In genomic region chr7:4641667-4642467, GRCh38 we compare ENCODE assay signal across 8 cellular contexts. TPM values are rescaled to one million over a fixed set of nuclear protein-coding genes. Genes with fewer than 3 reads are reported as not detected.
DNase-seq lines count a peak whose midpoint lies in the region; ATAC-seq, FAIRE-seq and TF ChIP-seq lines count a peak whose summit lies in the region.

No MANE protein-coding gene starts in this region.

- H3K4me1 ChIP-seq in HAP-1 (peaks cover 9% of the 10 kb centered on the region; the same call in 1 of the 2 replicates), SJSA1 (replicated peaks) (peaks cover 15% of the 10 kb centered on the region), pancreas (no peaks in the 10 kb centered on the region), tibial artery (peaks cover 0 to 13% (median 7%) of the 10 kb centered on the region in 4 donors)

- H3K9me3 ChIP-seq in HAP-1, result 0 out of 2 replicates have a peak, but pooled peaks cover 2% of the 10 kb centered on the region
- H3K9me3 ChIP-seq in SJSA1 (replicated peaks), result peaks cover 14% of the 10 kb centered on the region; the same call in 1 of the 2 replicates
- H3K9me3 ChIP-seq in pancreas, result no peaks in the 10 kb centered on the region
- H3K9me3 ChIP-seq in tibial artery, result no peaks in the 10 kb centered on the region

- H3K9me3 Mint-ChIP-seq in activated naive CD4-positive, alpha-beta T cell treated with anti-CD3 and anti-CD28 coated beads, Interleukin-2, amount 10 ng/mL, durations not matched to agents 7 days and 5 days, result no peaks in the 10 kb centered on the region

- H3K36me3 Mint-ChIP-seq in activated naive CD4-positive, alpha-beta T cell treated with anti-CD3 and anti-CD28 coated beads, Interleukin-2, amount 10 ng/mL, durations not matched to agents 7 days and 5 days, result no peaks in the 10 kb centered on the region

- peak overlapping the region; percentile 92 for H3K27ac Mint-ChIP-seq in activated naive CD4-positive, alpha-beta T cell treated with anti-CD3 and anti-CD28 coated beads, Interleukin-2, amount 10 ng/mL, durations not matched to agents 7 days and 5 days

- FAIRE-seq in pancreas (lab: Jason Lieb, UNC), result no peak

- H3K27me3 ChIP-seq in HAP-1 (ENCODE audit: low read depth) (no peaks in the 10 kb centered on the region), SJSA1 (replicated peaks) (no peaks in the 10 kb centered on the region), pancreas (no peaks in the 10 kb centered on the region), tibial artery (no peaks in the 10 kb centered on the region)

- H3K36me3 ChIP-seq in HAP-1 (replicated peaks) (no peaks in the 10 kb centered on the region; the same call in 1 of the 2 replicates), SJSA1 (no peaks in the 10 kb centered on the region), pancreas (no peaks in the 10 kb centered on the region), tibial artery (no peaks in the 10 kb centered on the region)

- DNase-seq in GM04504 (ENCODE audit: low read depth) (peak; percentile 84), HAP-1 (ENCODE audit: low spot score in 2 of 2) (peak; percentile 88 to 95), M059J (ENCODE audit: low read depth) (peak; percentile 83), SJSA1 (ENCODE audit: low read depth in 1 of 2, low spot score in 2 of 2) (peak; percentile 93 to 98), glomerular visceral epithelial cell (ENCODE audit: extremely low spot score) (peak; percentile 95), pancreas (peak; percentile 91 to 99 (median 98)), tibial artery (peak; percentile 91 to 97)
- DNase-seq in activated naive CD4-positive, alpha-beta T cell treated with anti-CD3 and anti-CD28 coated beads, Interleukin-2, amount 10 ng/mL, durations not matched to agents 7 days and 5 days, result peak; percentile 96

- 1% methylated on average over 87 to 103 of the region's 103 CpGs for WGBS in pancreas, 2 donors

- no peak for TF ChIP-seq CTCF in pancreas (IDR thresholded peaks at IDR 0.05)
- TF ChIP-seq CTCF in tibial artery (IDR thresholded peaks at IDR 0.05), result peak; percentile 37 to 57

- ATAC-seq in pancreas, result peak; percentile 96 to 97 (median 97)

- CTCF ChIA-PET in activated naive CD4-positive, alpha-beta T cell treated with anti-CD3 and anti-CD28 coated beads, Interleukin-2, amount 10 ng/mL, durations not matched to agents 7 days and 5 days (lab: Charles Lee), result interaction anchor here (0.7 to 1.6 kb wide), 5 partner anchors 15 to 134 kb away, joined by 3 to 5 read pairs (median 3); partner anchors contain the start of gene AP5Z1

- H3K4me3 ChIP-seq in HAP-1 (peak overlapping the region; percentile 52), SJSA1 (peak overlapping the region; percentile 66), pancreas (peak overlapping the region; percentile 14 to 63 (median 47)), tibial artery (peak overlapping the region; percentile 64 to 69)

- H3K27ac ChIP-seq in SJSA1 (peak overlapping the region; percentile 79), pancreas (peak overlapping the region; percentile 76 to 91 (median 84)), tibial artery (peak overlapping the region; percentile 84 to 93)

- H3K4me3 Mint-ChIP-seq in activated naive CD4-positive, alpha-beta T cell treated with anti-CD3 and anti-CD28 coated beads, Interleukin-2, amount 10 ng/mL, durations not matched to agents 7 days and 5 days, result peak overlapping the region; percentile 88

- no peaks in the 10 kb centered on the region for H3K27me3 Mint-ChIP-seq in activated naive CD4-positive, alpha-beta T cell treated with anti-CD3 and anti-CD28 coated beads, Interleukin-2, amount 10 ng/mL, durations not matched to agents 7 days and 5 days

- in situ Hi-C loops in HAP-1 (cut with MboI; ENCODE audit: low sequenced_read_pairs), result loop anchor here (5.0 kb wide), 1 partner anchor 35 kb away; no protein-coding TSS in a partner anchor

- H3K4me1 Mint-ChIP-seq in activated naive CD4-positive, alpha-beta T cell treated with anti-CD3 and anti-CD28 coated beads, Interleukin-2, amount 10 ng/mL, durations not matched to agents 7 days and 5 days, result peaks cover 25% of the 10 kb centered on the region

- intact Hi-C loops in pancreas (cut with DNase I) (loop anchor here in 2 of 3 donors (5.0 kb wide), 2 partner anchors 35 to 40 kb away; partner anchors contain the start of gene FOXK1 (in 1 of the 2)), tibial artery (cut with DNase I; ENCODE audit: low total_unique reads) (loop anchor here (5.0 kb wide), 1 partner anchor 40 kb away; the partner anchor contains the start of gene FOXK1)

RNA-seq across cellular contexts. Expression of gene FOXK1, which starts 40.2 kb away (rescaled TPM):
- total RNA-seq in M059J (2014; rRNA removed; shearing (Covaris generic)), result 6.6 and 11.6 TPM in 2 replicates
- 10.2 and 17.4 TPM in 2 replicates for total RNA-seq in SJSA1 (2014; rRNA removed; shearing (Covaris generic))
- total RNA-seq in pancreas, result 10 to 100 TPM; 13.8 to 20.6 (median 17.3) TPM
- polyA plus RNA-seq in pancreas, result 1 to 10 TPM; 3.9 to 8.9 TPM

Comparison
In these comparisons a context has a peak if more than half of its experiments do, and no peak if none do; other contexts are left out.
1. Peak in every context shown above with its lines: DNase-seq, ATAC-seq, H3K4me3 ChIP-seq and H3K27ac ChIP-seq.
2. CTCF ChIP-seq: peak in tibial artery (2 of 2); none in pancreas (0 of 4).